Comparison of ENCODE assay signal across 8 cellular contexts in genomic region chr11:10208045-10208674, GRCh38.
DNase-seq lines count a peak whose midpoint lies in the region; ATAC-seq, FAIRE-seq and TF ChIP-seq lines count a peak whose summit lies in the region.

No MANE protein-coding gene starts in this region.

- H3K27me3 Mint-ChIP-seq in stimulated activated naive CD8-positive, alpha-beta T cell treated with anti-CD3 and anti-CD28 coated beads, Interleukin-15, amount 100 ng/mL, for 72 hours = no peaks in the 10 kb centered on the region

- peaks cover 5 to 14% of the 10 kb centered on the region in 2 donors for H3K9me3 Mint-ChIP-seq in stimulated activated naive CD8-positive, alpha-beta T cell treated with anti-CD3 and anti-CD28 coated beads, Interleukin-15, amount 100 ng/mL, for 72 hours

- H3K27me3 ChIP-seq in body of pancreas = no peaks in the 10 kb centered on the region

- H3K4me3 Mint-ChIP-seq in stimulated activated naive CD8-positive, alpha-beta T cell treated with anti-CD3 and anti-CD28 coated beads, Interleukin-15, amount 100 ng/mL, for 72 hours = no peak overlapping the region

- intact Hi-C loops in body of pancreas (cut with DNase I) (loop anchor here (5.0 kb wide), 1 partner anchor 99 kb away; the partner anchor contains the start of gene ADM), posterior cingulate gyrus (cut with DNase I) (loop anchor here (1.0 to 10.0 kb wide), 2 partner anchors 99 to 443 kb away; no protein-coding TSS in a partner anchor)

- H3K27ac ChIP-seq in body of pancreas = no peak overlapping the region

- H3K4me3 ChIP-seq in body of pancreas = no peak overlapping the region

- no peak overlapping the region for H3K27ac Mint-ChIP-seq in stimulated activated naive CD8-positive, alpha-beta T cell treated with anti-CD3 and anti-CD28 coated beads, Interleukin-15, amount 100 ng/mL, for 72 hours

- in situ Hi-C loops in Caki2 (cut with HindIII; ENCODE audit: low pct_unique_long_range_greater_than_20kb, low sequenced_read_pairs) = no loop called here

- no peaks in the 10 kb centered on the region for H3K4me1 ChIP-seq in body of pancreas

- 29% methylated on average over 5 of the region's 5 CpGs for WGBS in body of pancreas, 2 donors

- peak; percentile 51 to 75 (median 66) for TF ChIP-seq CTCF in body of pancreas (IDR thresholded peaks at IDR 0.05)

- H3K36me3 ChIP-seq in body of pancreas (replicated peaks in 1 of 2; ENCODE audit: insufficient read depth in 1 of 2, low read depth in 2 of 2) = no peaks in the 10 kb centered on the region

- FAIRE-seq in H54 (lab: Jason Lieb, UNC) = peak; percentile 98

- TF ChIP-seq POLR2A in H54 (IDR thresholded peaks at IDR 0.05; ENCODE audit: low read depth, low read length) = no peak
- no peak for TF ChIP-seq POLR2A in body of pancreas (IDR thresholded peaks at IDR 0.05)

- ATAC-seq in body of pancreas (peak; percentile 35), HG03097 (IDR thresholded peaks at IDR 0.05; ENCODE audit: low FRiP score, unreplicated experiment) (no peak)
- peak; percentile 46 for ATAC-seq in stimulated activated naive CD8-positive, alpha-beta T cell treated with anti-CD3 and anti-CD28 coated beads, Interleukin-15, amount 100 ng/mL, for 72 hours

- H3K4me1 Mint-ChIP-seq in stimulated activated naive CD8-positive, alpha-beta T cell treated with anti-CD3 and anti-CD28 coated beads, Interleukin-15, amount 100 ng/mL, for 72 hours = no peaks in the 10 kb centered on the region

- no peaks in the 10 kb centered on the region for H3K9me3 ChIP-seq in body of pancreas

- DNase-seq in Caki2 (ENCODE audit: low read depth) (peak; percentile 50), H54 (ENCODE audit: insufficient read length, low spot score) (peak; percentile 11), NCI-H345 (lab: John Stamatoyannopoulos, UW) (peak; percentile 45), body of pancreas (no peak), iPS-NIHi7 (ENCODE audit: extremely low spot score) (peak; percentile 74), posterior cingulate gyrus (no peak)
- DNase-seq in stimulated activated naive CD8-positive, alpha-beta T cell treated with anti-CD3 and anti-CD28 coated beads, Interleukin-15, amount 100 ng/mL, for 72 hours = peak in 1 of 2 donors; percentile 1

Comparison
In these comparisons a context has a peak if more than half of its experiments do, and no peak if none do; other contexts are left out.
1. DNase-seq: peak in Caki2 (single experiment), H54 (single experiment), NCI-H345 (single experiment) and iPS-NIHi7 (single experiment); none in body of pancreas (0 of 4) and posterior cingulate gyrus (0 of 10).